ENCODE assay signal across 34 cellular contexts in the genomic region with DNA sequence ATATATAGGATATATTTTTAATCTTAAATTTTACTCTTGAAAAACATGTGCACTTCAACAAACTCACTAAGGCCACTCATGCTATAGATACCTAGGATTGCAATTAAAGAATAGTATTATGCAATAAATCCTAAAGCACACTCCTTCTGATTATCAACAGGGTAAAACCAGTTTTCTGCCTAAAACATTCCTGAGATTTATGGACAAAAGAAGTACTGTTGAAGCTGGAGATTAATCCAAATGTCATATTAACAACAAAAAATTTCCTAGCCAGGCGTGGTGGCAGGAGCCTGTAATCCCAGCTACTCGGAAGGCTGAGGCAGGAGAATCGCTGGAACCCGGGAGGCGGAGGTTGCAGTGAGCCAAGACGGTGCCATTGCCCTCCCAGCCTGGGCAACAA. TPM values are rescaled to one million over a fixed set of nuclear protein-coding genes. Genes with fewer than 3 reads are reported as not detected.
"Had no signal": no experiment of that assay in that cellular context is flagged by ENCODE, and none has a peak within 500 bp of the region (broad histone marks: within the 10 kb centered on the region; RNA-seq: fewer than 3 reads in every experiment).

No MANE protein-coding gene starts in this region.

- ATAC-seq: activated CD8-positive, alpha-beta memory T cell treated with anti-CD3 and anti-CD28 coated beads, Interleukin-2, amount 10 ng/mL, durations not matched to agents 7 days and 5 days; activated CD8-positive, alpha-beta T cell treated with anti-CD3 and anti-CD28 coated beads, Interleukin-2, amount 10 ng/mL, durations not matched to agents 7 days and 5 days; foreskin keratinocyte; left colon; naive thymus-derived CD8-positive, alpha-beta T cell; psoas muscle; stimulated activated memory B cell treated with anti-CD40 and anti-IgM and Interleukin-4, amounts not matched to agents 10 μg/mL and 1 μg/mL and 100 μg/mL, for 72 hours; stimulated activated naive CD8-positive, alpha-beta T cell treated with anti-CD3 and anti-CD28 coated beads, Interleukin-15, amount 100 ng/mL, for 72 hours had no signal

- H3K27ac Mint-ChIP-seq: activated CD8-positive, alpha-beta memory T cell treated with anti-CD3 and anti-CD28 coated beads, Interleukin-2, amount 10 ng/mL, durations not matched to agents 7 days and 5 days; activated CD8-positive, alpha-beta T cell treated with anti-CD3 and anti-CD28 coated beads, Interleukin-2, amount 10 ng/mL, durations not matched to agents 7 days and 5 days; activated naive CD8-positive, alpha-beta T cell; immature natural killer cell; naive thymus-derived CD8-positive, alpha-beta T cell; stimulated activated memory B cell treated with anti-CD40 and anti-IgM and Interleukin-4, amounts not matched to agents 10 μg/mL and 1 μg/mL and 100 μg/mL, for 72 hours; stimulated activated naive CD8-positive, alpha-beta T cell treated with anti-CD3 and anti-CD28 coated beads, Interleukin-15, amount 100 ng/mL, for 72 hours had no signal

- H3K4me2 ChIP-seq: hepatocyte had no signal

- H3K4me1 Mint-ChIP-seq: activated CD8-positive, alpha-beta memory T cell treated with anti-CD3 and anti-CD28 coated beads, Interleukin-2, amount 10 ng/mL, durations not matched to agents 7 days and 5 days; immature natural killer cell; naive thymus-derived CD8-positive, alpha-beta T cell; stimulated activated memory B cell treated with anti-CD40 and anti-IgM and Interleukin-4, amounts not matched to agents 10 μg/mL and 1 μg/mL and 100 μg/mL, for 72 hours; stimulated activated naive CD8-positive, alpha-beta T cell treated with anti-CD3 and anti-CD28 coated beads, Interleukin-15, amount 100 ng/mL, for 72 hours had no signal

- H3K4me1 ChIP-seq: parathyroid adenoma, right atrium auricular region had no signal

- H3K4me3 ChIP-seq: esophagus muscularis mucosa, hepatocyte, psoas muscle, right atrium auricular region, smooth muscle cell, suprapubic skin, tibial nerve had no signal

- H3K27ac ChIP-seq: esophagus muscularis mucosa, foreskin keratinocyte, hepatocyte, parathyroid adenoma, psoas muscle, right atrium auricular region, suprapubic skin had no signal

- DNase-seq: activated CD4-positive, CD25-positive, alpha-beta regulatory T cell treated with anti-CD3 and anti-CD28 coated beads, Interleukin-2, amount 50 U/mL, for 72 hours; activated CD8-positive, alpha-beta memory T cell treated with anti-CD3 and anti-CD28 coated beads, Interleukin-2, amount 10 ng/mL, durations not matched to agents 7 days and 5 days; activated CD8-positive, alpha-beta T cell treated with anti-CD3 and anti-CD28 coated beads, Interleukin-2, amount 10 ng/mL, durations not matched to agents 7 days and 5 days; activated effector memory CD4-positive, alpha-beta T cell treated with Interleukin-2 at 50 U/mL for 16 hours; activated naive CD4-positive, alpha-beta T cell treated with Interleukin-2 at 50 U/mL for 16 hours; activated T-cell treated with anti-CD3 and anti-CD28 coated beads, Interleukin-2, amount 50 U/mL, for 48 hours; effector CD4-positive, alpha-beta T cell; foreskin keratinocyte; glutamatergic neuron; immature natural killer cell; kidney; left colon; naive thymus-derived CD8-positive, alpha-beta T cell; occipital lobe; psoas muscle; stimulated activated CD4-positive, alpha-beta T cell treated with anti-CD3 and anti-CD28 coated beads, Interleukin-1b, Interleukin-23, amount 100 ng/mL, for 48 hours; stimulated activated CD4-positive, alpha-beta T cell treated with anti-CD3 and anti-CD28 coated beads, Interleukin-4, amount 100 ng/mL, for 4 hours; stimulated activated CD8-positive, alpha-beta memory T cell treated with anti-CD3 and anti-CD28 coated beads, Interleukin-4, amount 100 ng/mL, for 48 hours; stimulated activated naive CD8-positive, alpha-beta T cell treated with anti-CD3 and anti-CD28 coated beads, Interleukin-15, amount 100 ng/mL, for 72 hours; T-helper 2 cell had no signal

- H3K9ac ChIP-seq: parathyroid adenoma had no signal

- H3K9me3 Mint-ChIP-seq: immature natural killer cell; naive thymus-derived CD8-positive, alpha-beta T cell; neural crest cell; stimulated activated memory B cell treated with anti-CD40 and anti-IgM and Interleukin-4, amounts not matched to agents 10 μg/mL and 1 μg/mL and 100 μg/mL, for 72 hours; stimulated activated naive CD8-positive, alpha-beta T cell treated with anti-CD3 and anti-CD28 coated beads, Interleukin-15, amount 100 ng/mL, for 72 hours had no signal

- H3K79me2 ChIP-seq: hepatocyte, parathyroid adenoma had no signal

- H3K27me3 ChIP-seq: esophagus muscularis mucosa, foreskin keratinocyte, hepatocyte, right atrium auricular region, suprapubic skin, tibial nerve had no signal

- H3K9me3 ChIP-seq: esophagus muscularis mucosa, psoas muscle, right atrium auricular region, suprapubic skin, tibial nerve had no signal

- H3K27me3 Mint-ChIP-seq: activated CD8-positive, alpha-beta memory T cell treated with anti-CD3 and anti-CD28 coated beads, Interleukin-2, amount 10 ng/mL, durations not matched to agents 7 days and 5 days; activated naive CD8-positive, alpha-beta T cell; naive thymus-derived CD8-positive, alpha-beta T cell; stimulated activated memory B cell treated with anti-CD40 and anti-IgM and Interleukin-4, amounts not matched to agents 10 μg/mL and 1 μg/mL and 100 μg/mL, for 72 hours; stimulated activated naive CD8-positive, alpha-beta T cell treated with anti-CD3 and anti-CD28 coated beads, Interleukin-15, amount 100 ng/mL, for 72 hours had no signal

- H3K4me3 Mint-ChIP-seq: activated CD8-positive, alpha-beta memory T cell treated with anti-CD3 and anti-CD28 coated beads, Interleukin-2, amount 10 ng/mL, durations not matched to agents 7 days and 5 days; activated CD8-positive, alpha-beta T cell treated with anti-CD3 and anti-CD28 coated beads, Interleukin-2, amount 10 ng/mL, durations not matched to agents 7 days and 5 days; activated naive CD8-positive, alpha-beta T cell; immature natural killer cell; naive thymus-derived CD8-positive, alpha-beta T cell; neural crest cell; stimulated activated memory B cell treated with anti-CD40 and anti-IgM and Interleukin-4, amounts not matched to agents 10 μg/mL and 1 μg/mL and 100 μg/mL, for 72 hours; stimulated activated naive CD8-positive, alpha-beta T cell treated with anti-CD3 and anti-CD28 coated beads, Interleukin-15, amount 100 ng/mL, for 72 hours had no signal

- H2AFZ ChIP-seq: hepatocyte, parathyroid adenoma had no signal

RNA-seq across cellular contexts. Expression of gene CHCT1, which starts 21.4 kb away (rescaled TPM):
- total RNA-seq: activated CD8-positive, alpha-beta memory T cell treated with anti-CD3 and anti-CD28 coated beads, Interleukin-2, amount 10 ng/mL, durations not matched to agents 7 days and 5 days; activated CD8-positive, alpha-beta T cell treated with anti-CD3 and anti-CD28 coated beads, Interleukin-2, amount 10 ng/mL, durations not matched to agents 7 days and 5 days; cardiac septum; chondrocyte; esophagus muscularis mucosa; foreskin keratinocyte; hepatocyte; kidney; left colon; lower leg skin; naive thymus-derived CD8-positive, alpha-beta T cell; neural crest cell; occipital lobe; right atrium auricular region; smooth muscle cell; suprapubic skin; tibial nerve; urinary bladder had no signal
- polyA plus RNA-seq: foreskin keratinocyte; hepatocyte; immature natural killer cell; naive thymus-derived CD8-positive, alpha-beta T cell; smooth muscle cell had no signal
